Comparison of ENCODE assay signal across 18 cellular contexts in the genomic region with DNA sequence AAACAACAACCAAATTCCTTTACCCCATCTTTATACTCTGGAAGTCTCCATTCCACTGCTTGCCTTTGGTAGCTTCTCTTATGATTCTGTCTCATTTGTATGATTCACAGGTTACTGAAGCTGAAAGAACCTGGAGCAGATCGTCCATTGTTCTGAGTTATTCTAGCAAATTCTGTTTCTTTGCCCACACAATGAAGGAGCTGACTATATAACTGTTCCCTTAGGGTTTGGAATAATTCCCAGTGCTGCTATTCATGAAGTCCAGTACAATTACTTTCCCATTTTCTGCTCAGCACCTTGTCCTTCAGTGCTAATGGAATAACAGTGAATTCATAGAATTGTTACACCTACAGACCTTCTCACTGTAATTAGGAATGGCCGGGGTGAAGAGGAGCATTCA.
DNase-seq lines count a peak whose midpoint lies in the region; ATAC-seq and TF ChIP-seq lines count a peak whose summit lies in the region.
"Had no signal": no experiment of that assay in that cellular context is flagged by ENCODE, and none has a peak within 500 bp of the region (broad histone marks: within the 10 kb centered on the region; RNA-seq: fewer than 3 reads in every experiment).

No MANE protein-coding gene starts in this region.

- no peaks in the 10 kb centered on the region for H3K79me2 ChIP-seq in GM23248 (ENCODE audit: insufficient read depth)

- H3K27me3 Mint-ChIP-seq in CD4-positive, alpha-beta T cell, result no peaks in the 10 kb centered on the region
- H3K27me3 Mint-ChIP-seq in activated T-helper 17 cell treated with anti-CD3 and anti-CD28 coated beads, Interleukin-2, amount 50 U/mL, for 72 hours, result no peaks in the 10 kb centered on the region
- H3K27me3 Mint-ChIP-seq: CD4-positive, alpha-beta memory T cell had no signal

- H3K4me3 ChIP-seq in GM23248 (no peak overlapping the region), epithelial cell of esophagus (ENCODE audit: low read length) (no peak overlapping the region)
- H3K4me3 ChIP-seq: A549, SJSA1 had no signal

- H3K4me3 Mint-ChIP-seq in CD4-positive, alpha-beta T cell, result no peak overlapping the region
- H3K4me3 Mint-ChIP-seq in activated T-helper 17 cell treated with anti-CD3 and anti-CD28 coated beads, Interleukin-2, amount 50 U/mL, for 72 hours, result no peak overlapping the region
- H3K4me3 Mint-ChIP-seq: CD4-positive, alpha-beta memory T cell had no signal

- H3K4me1 ChIP-seq in GM23248 (ENCODE audit: insufficient read depth), result no peaks in the 10 kb centered on the region
- H3K4me1 ChIP-seq: A549, SJSA1 had no signal

- POLR2A ChIA-PET in CD4-positive, alpha-beta T cell (lab: Charles Lee), result no interaction called here

- TF ChIP-seq CTCF in epithelial cell of esophagus (IDR thresholded peaks at IDR 0.05; ENCODE audit: insufficient read depth, low read depth, low read length, missing control alignments), result no peak
- no peak for TF ChIP-seq CTCF in CD4-positive, alpha-beta T cell (IDR thresholded peaks at IDR 0.05)

- ATAC-seq in HG03175 (IDR thresholded peaks at IDR 0.05; ENCODE audit: unreplicated experiment) (no peak), GM19463 (IDR thresholded peaks at IDR 0.05; ENCODE audit: unreplicated experiment) (no peak)
- ATAC-seq in CD4-positive, alpha-beta T cell (ENCODE audit: poor library complexity), result no peak
- no peak for ATAC-seq in activated T-helper 17 cell treated with anti-CD3 and anti-CD28 coated beads, Interleukin-2, amount 50 U/mL, for 72 hours (replicated peaks)
- ATAC-seq: A549 had no signal

- no peak overlapping the region for H2AFZ ChIP-seq in GM23248

- H3K9me3 Mint-ChIP-seq in CD4-positive, alpha-beta T cell, result no peaks in the 10 kb centered on the region
- no peaks in the 10 kb centered on the region for H3K9me3 Mint-ChIP-seq in activated T-helper 17 cell treated with anti-CD3 and anti-CD28 coated beads, Interleukin-2, amount 50 U/mL, for 72 hours
- H3K9me3 Mint-ChIP-seq: CD4-positive, alpha-beta memory T cell had no signal

- H3K9me3 ChIP-seq in GM23248 (ENCODE audit: low read depth), result no peaks in the 10 kb centered on the region
- H3K9me3 ChIP-seq in CD4-positive, alpha-beta T cell (ENCODE audit: control insufficient read depth, low read length), result no peaks in the 10 kb centered on the region
- H3K9me3 ChIP-seq: A549, SJSA1 had no signal

- in situ Hi-C loops in GM23248 (cut with MboI), result no loop called here

- no peaks in the 10 kb centered on the region for H4K20me1 ChIP-seq in GM23248 (ENCODE audit: insufficient read depth)

- H3K9ac ChIP-seq in GM23248, result no peak overlapping the region

- DNase-seq in GM23248 (peak; percentile 27), epithelial cell of esophagus (ENCODE audit: low read depth) (peak; percentile 25), kidney tubule cell (ENCODE audit: low spot score) (peak; percentile 75)
- DNase-seq in CD4-positive, alpha-beta T cell, result no peak
- DNase-seq: AML-193; CD4-positive, alpha-beta memory T cell; DND-41; NCI-H1417; NCI-H2029 treated with DMSO at 0.1 percent for 48 hours; NCI-H524; NK-92 treated with Interleukin-12 subunit alpha and Interleukin-12 subunit beta, amount 100 ng/mL, for 24 hours; OCI-M1 had no signal

- H3K27ac ChIP-seq in GM23248 (no peak overlapping the region), angular gyrus (ENCODE audit: low read depth, low read length) (peak overlapping the region; percentile 14)
- no peak overlapping the region for H3K27ac ChIP-seq in CD4-positive, alpha-beta T cell (ENCODE audit: low read depth, low read length)
- H3K27ac ChIP-seq: A549, SJSA1 had no signal

- CTCF ChIA-PET in CD4-positive, alpha-beta T cell (lab: Charles Lee), result no interaction called here

- no peaks in the 10 kb centered on the region for H3K36me3 Mint-ChIP-seq in CD4-positive, alpha-beta T cell (ENCODE audit: low read depth)
- no peaks in the 10 kb centered on the region for H3K36me3 Mint-ChIP-seq in activated T-helper 17 cell treated with anti-CD3 and anti-CD28 coated beads, Interleukin-2, amount 50 U/mL, for 72 hours (ENCODE audit: low read depth)

- H3K9me2 ChIP-seq in GM23248 (ENCODE audit: insufficient read depth), result no peaks in the 10 kb centered on the region

- no peak overlapping the region for H3K27ac Mint-ChIP-seq in CD4-positive, alpha-beta T cell
- H3K27ac Mint-ChIP-seq in activated T-helper 17 cell treated with anti-CD3 and anti-CD28 coated beads, Interleukin-2, amount 50 U/mL, for 72 hours, result no peak overlapping the region
- H3K27ac Mint-ChIP-seq: CD4-positive, alpha-beta memory T cell had no signal

- H3F3A ChIP-seq in GM23248 (ENCODE audit: insufficient read depth), result no peaks in the 10 kb centered on the region

- no peaks in the 10 kb centered on the region for H3K36me3 ChIP-seq in GM23248 (ENCODE audit: low read depth)
- H3K36me3 ChIP-seq: SJSA1 had no signal

- 67 to 71% methylated on average over 2 of the region's 2 CpGs for whole genome bisulfite sequencing in GM23248 (ENCODE audit: low coverage in 1 of 2, low lambda C conversion rate in 2 of 2, missing lambda C conversion rate in 2 of 2), 2 experiments

- no peak overlapping the region for H3K4me2 ChIP-seq in GM23248 (ENCODE audit: unreplicated experiment)
- H3K4me2 ChIP-seq: A549 had no signal

- intact Hi-C loops in CD4-positive, alpha-beta T cell (cut with DNase I, micrococcal nuclease), result no loop called here

- no peaks in the 10 kb centered on the region; the same call in 1 of the 2 replicates for H3K27me3 ChIP-seq in GM23248 (replicated peaks; ENCODE audit: insufficient read depth)
- H3K27me3 ChIP-seq in CD4-positive, alpha-beta T cell (ENCODE audit: control insufficient read depth, insufficient read depth, low read length), result no peaks in the 10 kb centered on the region

- H3K4me1 Mint-ChIP-seq in CD4-positive, alpha-beta T cell (ENCODE audit: low read depth), result peaks cover 6% of the 10 kb centered on the region
- H3K4me1 Mint-ChIP-seq in activated T-helper 17 cell treated with anti-CD3 and anti-CD28 coated beads, Interleukin-2, amount 50 U/mL, for 72 hours, result no peaks in the 10 kb centered on the region

Comparison
In these comparisons a context has a peak if more than half of its experiments do, and no peak if none do; other contexts are left out.
1. DNase-seq: peak in GM23248 (single experiment), epithelial cell of esophagus (single experiment) and kidney tubule cell (single experiment); none in CD4-positive, alpha-beta T cell (0 of 10).